Comparison of ENCODE assay signal across 22 cellular contexts in genomic region chr3:72182206-72182605, GRCh38.
"Had no signal": no experiment of that assay in that cellular context is flagged by ENCODE, and none has a peak within 500 bp of the region (broad histone marks: within the 10 kb centered on the region; RNA-seq: fewer than 3 reads in every experiment).

No MANE protein-coding gene starts in this region.

- H3K4me2 ChIP-seq: hepatocyte had no signal

- H2AFZ ChIP-seq: hepatocyte had no signal

- H3K9me3 Mint-ChIP-seq: activated naive CD4-positive, alpha-beta T cell treated with anti-CD3 and anti-CD28 coated beads, Interleukin-2, amount 50 U/mL, for 72 hours had no signal

- H3K79me2 ChIP-seq: hepatocyte had no signal

- ATAC-seq: activated CD8-positive, alpha-beta T cell treated with anti-CD3 and anti-CD28 coated beads for 36 hours; activated naive CD4-positive, alpha-beta T cell treated with anti-CD3 and anti-CD28 coated beads, Interleukin-2, amount 50 U/mL, for 72 hours; left lung; naive thymus-derived CD8-positive, alpha-beta T cell; right cardiac atrium; WTC11 had no signal

- H3K27ac ChIP-seq: esophagus squamous epithelium, hepatocyte, left lung, neutrophil, transverse colon had no signal

- DNase-seq: activated CD4-positive, alpha-beta T cell treated with anti-CD3 and anti-CD28 coated beads for 4 hours; activated CD8-positive, alpha-beta T cell treated with anti-CD3 and anti-CD28 coated beads for 36 hours; activated effector memory CD4-positive, alpha-beta T cell treated with anti-CD3 and anti-CD28 coated beads, Interleukin-2, amount 50 U/mL, for 16 hours; activated T-cell treated with anti-CD3 and anti-CD28 coated beads, Interleukin-2, amount 50 U/mL, for 48 hours; caudate nucleus; effector CD4-positive, alpha-beta T cell; esophagus squamous epithelium; left lung; naive thymus-derived CD8-positive, alpha-beta T cell; right cardiac atrium; small intestine; stimulated activated CD4-positive, alpha-beta T cell treated with anti-CD3 and anti-CD28 coated beads, Interleukin-4, amount 100 ng/mL, for 24 hours; stimulated activated naive CD4-positive, alpha-beta T cell; T1000; transverse colon had no signal

- H3K36me3 Mint-ChIP-seq: WTC11 had no signal

- H3K4me3 Mint-ChIP-seq: activated CD8-positive, alpha-beta T cell treated with anti-CD3 and anti-CD28 coated beads for 36 hours; naive thymus-derived CD8-positive, alpha-beta T cell; WTC11 had no signal

- H3K27ac Mint-ChIP-seq: activated CD8-positive, alpha-beta T cell treated with anti-CD3 and anti-CD28 coated beads for 36 hours; activated naive CD4-positive, alpha-beta T cell treated with anti-CD3 and anti-CD28 coated beads, Interleukin-2, amount 50 U/mL, for 72 hours; naive thymus-derived CD8-positive, alpha-beta T cell; progenitor cell of endocrine pancreas; WTC11 had no signal

- H3K4me3 ChIP-seq: esophagus squamous epithelium, hepatocyte, left lung, transverse colon had no signal

- H3K27me3 ChIP-seq: hepatocyte, transverse colon had no signal

- FAIRE-seq: colon, keratinocyte, small intestine had no signal

- H3K9me3 ChIP-seq: esophagus squamous epithelium, left lung, neutrophil, transverse colon had no signal

- H3K36me3 ChIP-seq: esophagus squamous epithelium, left lung, neutrophil, transverse colon had no signal
